In genomic region chr2:235506997-235507615, GRCh38 we compare ENCODE assay signal across 28 cellular contexts. TPM values are rescaled to one million over a fixed set of nuclear protein-coding genes. Genes with fewer than 3 reads are reported as not detected.
DNase-seq lines count a peak whose midpoint lies in the region; ATAC-seq, FAIRE-seq and TF ChIP-seq lines count a peak whose summit lies in the region.
"Had no signal": no experiment of that assay in that cellular context is flagged by ENCODE, and none has a peak within 500 bp of the region (broad histone marks: within the 10 kb centered on the region; RNA-seq: fewer than 3 reads in every experiment).

No MANE protein-coding gene starts in this region.

- BruUV-seq in HepG2 (replicated peaks; lab: Mats Ljungman, UMichigan), result no TSS peak

- H3K9me3 ChIP-seq in HepG2 (ENCODE audit: low read length), result no peaks in the 10 kb centered on the region
- no peaks in the 10 kb centered on the region for H3K9me3 ChIP-seq in right lobe of liver
- no peaks in the 10 kb centered on the region for H3K9me3 ChIP-seq in WERI-Rb-1 (ENCODE audit: severe bottlenecking)
- no peaks in the 10 kb centered on the region for H3K9me3 ChIP-seq in stomach
- no peaks in the 10 kb centered on the region for H3K9me3 ChIP-seq in esophagus muscularis mucosa
- H3K9me3 ChIP-seq: MG63 had no signal

- TF ChIP-seq CTCF in HepG2 (CRISPR knock-in tag; IDR thresholded peaks at IDR 0.05), result no peak
- TF ChIP-seq CTCF in right lobe of liver (IDR thresholded peaks at IDR 0.05), result no peak
- no peak for TF ChIP-seq CTCF in WERI-Rb-1 (IDR thresholded peaks at IDR 0.05; ENCODE audit: low read depth, low read length)
- no peak for TF ChIP-seq CTCF in nephron (IDR thresholded peaks at IDR 0.05; ENCODE audit: unreplicated experiment in 3 of 3)
- TF ChIP-seq CTCF in type B pancreatic cell (conservative IDR thresholded peaks at IDR 0.05), result no peak
- TF ChIP-seq CTCF in stomach (IDR thresholded peaks at IDR 0.05), result no peak
- no peak for TF ChIP-seq CTCF in esophagus muscularis mucosa (IDR thresholded peaks at IDR 0.05)

- CTCF ChIA-PET in HepG2 (lab: Yijun Ruan, JAX; ENCODE audit: low intra/inter-chr PET ratio, low total read pairs), result no interaction called here

- in situ Hi-C loops in HepG2 (cut with HindIII; ENCODE audit: extremely low pct_ligation_motif_present, low pct_unique_long_range_greater_than_20kb), result no loop called here

- peak overlapping the region; percentile 1 to 11 (median 10) for H3K27ac Mint-ChIP-seq in nephron
- H3K27ac Mint-ChIP-seq in type B pancreatic cell, result peak overlapping the region; percentile 24
- H3K27ac Mint-ChIP-seq: HFFc6; naive thymus-derived CD4-positive, alpha-beta T cell; stimulated activated naive B cell treated with anti-CD40 and anti-IgM and Interleukin-4, amounts not matched to agents 10 μg/mL and 1 μg/mL and 100 μg/mL, for 72 hours had no signal

- H3K27me3 ChIP-seq in HepG2 (ENCODE audit: control insufficient read depth in 1 of 2, insufficient read depth in 2 of 2, low read length in 2 of 2) (no peaks in the 10 kb centered on the region), right lobe of liver (no peaks in the 10 kb centered on the region), WERI-Rb-1 (ENCODE audit: insufficient read depth, low read depth, severe bottlenecking) (peaks cover 30% of the 10 kb centered on the region), stomach (no peaks in the 10 kb centered on the region), esophagus muscularis mucosa (no peaks in the 10 kb centered on the region)
- H3K27me3 ChIP-seq: dorsolateral prefrontal cortex, MG63 had no signal

- 91% methylated on average over 25 of the region's 25 CpGs for WGBS in HepG2 (ENCODE audit: low lambda C conversion rate)
- 85% methylated on average over 15 of the region's 25 CpGs for WGBS in right lobe of liver (ENCODE audit: insufficient coverage, low coverage, low lambda C conversion rate, missing lambda C conversion rate)
- WGBS in stomach, 5 donors, result 82 to 90% (median 86%) methylated on average over 23 to 25 of the region's 25 CpGs
- WGBS in esophagus muscularis mucosa, result 86% methylated on average over 21 of the region's 25 CpGs

- H3K4me3 ChIP-seq in HepG2 (replicated peaks in 1 of 3; ENCODE audit: insufficient read depth in 1 of 3, low read depth in 2 of 3, low read length in 3 of 3) (no peak overlapping the region), right lobe of liver (no peak overlapping the region), WERI-Rb-1 (ENCODE audit: low read depth, low read length) (no peak overlapping the region), stomach (no peak overlapping the region), esophagus muscularis mucosa (no peak overlapping the region)
- H3K4me3 ChIP-seq: dorsolateral prefrontal cortex, MG63 had no signal

- POLR2A ChIA-PET in HepG2 (lab: Yijun Ruan, JAX), result no interaction called here

- TF ChIP-seq RAD21 in HepG2 (CRISPR knock-in tag; IDR thresholded peaks at IDR 0.05), result no peak

- intact Hi-C loops in HepG2 (cut with micrococcal nuclease; ENCODE audit: unreplicated experiment) (no loop called here), right lobe of liver (cut with DNase I) (no loop called here), stomach (cut with DNase I; ENCODE audit: low total_unique reads) (no loop called here), esophagus muscularis mucosa (cut with DNase I) (no loop called here)

- H3K27ac ChIP-seq in HepG2 (ENCODE audit: extremely low read length, insufficient read depth, low read length) (no peak overlapping the region), right lobe of liver (no peak overlapping the region), WERI-Rb-1 (no peak overlapping the region), stomach (peak overlapping the region in 1 of 5 donors; percentile 4), esophagus muscularis mucosa (replicated peaks in 1 of 4) (no peak overlapping the region)
- H3K27ac ChIP-seq: C4-2B, parathyroid adenoma had no signal

- H3K4me3 Mint-ChIP-seq in nephron (peak overlapping the region in 1 of 3 experiments; percentile 6), type B pancreatic cell (peak overlapping the region; percentile 23)
- H3K4me3 Mint-ChIP-seq: HFFc6; naive thymus-derived CD4-positive, alpha-beta T cell; stimulated activated naive B cell treated with anti-CD40 and anti-IgM and Interleukin-4, amounts not matched to agents 10 μg/mL and 1 μg/mL and 100 μg/mL, for 72 hours had no signal

- TF ChIP-seq EP300 in HepG2 (IDR thresholded peaks at IDR 0.05; ENCODE audit: low read depth in 2 of 2, low read length in 2 of 2) (no peak), HepG2 (CRISPR knock-in tag; IDR thresholded peaks at IDR 0.05; ENCODE audit: borderline replicate concordance) (no peak), stomach (IDR thresholded peaks at IDR 0.05) (no peak), esophagus muscularis mucosa (IDR thresholded peaks at IDR 0.05) (no peak)

- DNase-seq in HepG2 (ENCODE audit: low spot score) (no peak), right lobe of liver (no peak), WERI-Rb-1 (peak; percentile 23), type B pancreatic cell (ENCODE audit: extremely low spot score, unreplicated experiment) (no peak), stomach (no peak), esophagus muscularis mucosa (ENCODE audit: extremely low spot score) (no peak)
- DNase-seq: activated CD4-positive, alpha-beta T cell treated with anti-CD3 and anti-CD28 coated beads, Interleukin-2, amount 50 U/mL, for 4 hours; activated effector memory CD4-positive, alpha-beta T cell treated with anti-CD3 and anti-CD28 coated beads, Interleukin-2, amount 50 U/mL, for 16 hours; amygdala; caudate nucleus; DMS 273 treated with DMSO at 0.1 percent for 48 hours; erythroblast; foreskin melanocyte; HFFc6; hypothalamus; MG63; naive thymus-derived CD4-positive, alpha-beta T cell; NCI-H1930; SHP77 treated with DMSO at 0.1 percent for 48 hours; stimulated activated CD4-positive, alpha-beta T cell treated with anti-CD3 and anti-CD28 coated beads, Interleukin-2, amount 100 ng/mL, for 24 hours; stimulated activated naive B cell treated with anti-CD40 and anti-IgM and Interleukin-4, amounts not matched to agents 10 μg/mL and 1 μg/mL and 100 μg/mL, for 72 hours had no signal

- ATAC-seq in HepG2, result no peak
- ATAC-seq in right lobe of liver, result no peak
- no peak for ATAC-seq in HG02678 (IDR thresholded peaks at IDR 0.05; ENCODE audit: unreplicated experiment)
- ATAC-seq: naive thymus-derived CD4-positive, alpha-beta T cell; stimulated activated naive B cell treated with anti-CD40 and anti-IgM and Interleukin-4, amounts not matched to agents 10 μg/mL and 1 μg/mL and 100 μg/mL, for 72 hours had no signal

- FAIRE-seq in HepG2 (lab: Jason Lieb, UNC), result no peak
- FAIRE-seq: G401.6, keratinocyte had no signal

- H4K20me1 ChIP-seq in HepG2 (ENCODE audit: insufficient read depth, low read length), result peaks cover 16% of the 10 kb centered on the region; the same call in 1 of the 2 replicates

- H3K4me1 Mint-ChIP-seq in nephron (peaks cover 59% of the 10 kb centered on the region), type B pancreatic cell (ENCODE audit: unreplicated experiment) (peaks cover 43% of the 10 kb centered on the region)
- H3K4me1 Mint-ChIP-seq: stimulated activated naive B cell treated with anti-CD40 and anti-IgM and Interleukin-4, amounts not matched to agents 10 μg/mL and 1 μg/mL and 100 μg/mL, for 72 hours had no signal

- H3K36me3 ChIP-seq in HepG2 (replicated peaks in 1 of 2; ENCODE audit: control insufficient read depth in 1 of 2, insufficient read depth in 2 of 2, low read length in 2 of 2), result no peaks in the 10 kb centered on the region; a peak in 1 of 5 replicates
- no peaks in the 10 kb centered on the region for H3K36me3 ChIP-seq in right lobe of liver
- no peaks in the 10 kb centered on the region for H3K36me3 ChIP-seq in WERI-Rb-1
- H3K36me3 ChIP-seq in stomach, result no peaks in the 10 kb centered on the region
- H3K36me3 ChIP-seq in esophagus muscularis mucosa, result no peaks in the 10 kb centered on the region
- H3K36me3 ChIP-seq: MG63 had no signal

- peaks cover 10% of the 10 kb centered on the region for H3K27me3 Mint-ChIP-seq in nephron (ENCODE audit: low read depth)
- H3K27me3 Mint-ChIP-seq in type B pancreatic cell, result no peaks in the 10 kb centered on the region

- H3K4me1 ChIP-seq in HepG2 (ENCODE audit: insufficient read depth, low read length), result peaks cover 81% of the 10 kb centered on the region
- peaks cover 0 to 32% (median 7%) of the 10 kb centered on the region in 4 donors for H3K4me1 ChIP-seq in right lobe of liver
- H3K4me1 ChIP-seq in stomach, result peaks cover 26 to 53% (median 40%) of the 10 kb centered on the region in 4 donors
- H3K4me1 ChIP-seq in esophagus muscularis mucosa, result peaks cover 27 to 52% (median 41%) of the 10 kb centered on the region in 4 donors

- H3K9ac ChIP-seq in HepG2 (ENCODE audit: insufficient read depth, low read depth, low read length), result no peak overlapping the region
- H3K9ac ChIP-seq: parathyroid adenoma had no signal

- no peak overlapping the region for H3K4me2 ChIP-seq in HepG2 (ENCODE audit: low read depth, low read length)

- peaks cover 90% of the 10 kb centered on the region for H3K79me2 ChIP-seq in HepG2 (ENCODE audit: insufficient read depth, low read length)

- no peaks in the 10 kb centered on the region for H3K9me3 Mint-ChIP-seq in nephron
- H3K9me3 Mint-ChIP-seq in type B pancreatic cell, result no peaks in the 10 kb centered on the region
- H3K9me3 Mint-ChIP-seq: HFFc6 had no signal

- TF ChIP-seq POLR2A in HepG2 (IDR thresholded peaks at IDR 0.05; ENCODE audit: insufficient read depth in 1 of 2, low read depth in 2 of 2, low read length in 2 of 2), result no peak
- TF ChIP-seq POLR2A in right lobe of liver (IDR thresholded peaks at IDR 0.05), result no peak
- TF ChIP-seq POLR2A in stomach (IDR thresholded peaks at IDR 0.05), result no peak
- no peak for TF ChIP-seq POLR2A in esophagus muscularis mucosa (IDR thresholded peaks at IDR 0.05; ENCODE audit: low read depth)

- H3K36me3 Mint-ChIP-seq in nephron (ENCODE audit: low read depth) (no peaks in the 10 kb centered on the region), type B pancreatic cell (peaks cover 16% of the 10 kb centered on the region)
- H3K36me3 Mint-ChIP-seq: stimulated activated naive B cell treated with anti-CD40 and anti-IgM and Interleukin-4, amounts not matched to agents 10 μg/mL and 1 μg/mL and 100 μg/mL, for 72 hours had no signal

- H2AFZ ChIP-seq in HepG2 (ENCODE audit: low read length), result no peak overlapping the region
- H2AFZ ChIP-seq: parathyroid adenoma had no signal

RNA-seq across cellular contexts. Expression of gene AGAP1, which starts 13.3 kb away (rescaled TPM):
- 21.2 and 21.3 TPM in 2 replicates for total RNA-seq in HepG2 (2016; rRNA removed; fragmentation: Illumina TruSeq; extraction: Trizol)
- 15.6 and 16.1 TPM in 2 replicates for total RNA-seq in HepG2 (2016; cell fraction: cytosol; rRNA removed; fragmentation: Illumina TruSeq; extraction: Trizol; ENCODE audit: low read depth)
- 20.4 and 23.5 TPM in 2 replicates for total RNA-seq in HepG2 (2016; cell fraction: insoluble cytoplasmic fraction; rRNA removed; fragmentation: Illumina TruSeq; extraction: Trizol)
- total RNA-seq in HepG2 (2016; cell fraction: membrane; rRNA removed; fragmentation: Illumina TruSeq; extraction: Trizol), result 27.1 and 28.5 TPM in 2 replicates
- 28.8 and 34.0 TPM in 2 replicates for total RNA-seq in HepG2 (2016; cell fraction: nucleus; rRNA removed; fragmentation: Illumina TruSeq; extraction: Trizol)
- polyA plus RNA-seq in HepG2 (2011; rRNA removed), result 27.5 and 32.7 TPM in 2 replicates
- polyA plus RNA-seq in HepG2 (2011; cell fraction: cytosol; rRNA removed), result 19.3 and 22.2 TPM in 2 replicates
- 33.7 and 43.0 TPM in 2 replicates for polyA plus RNA-seq in HepG2 (2011; cell fraction: nucleus; rRNA removed)
- polyA plus RNA-seq in HepG2 (2012), result 20.5 and 29.8 TPM in 2 replicates
- 8.6 and 8.8 TPM in 2 replicates for polyA plus RNA-seq in HepG2 (2016; cell fraction: cytosol; fragmentation: Illumina TruSeq; extraction: Trizol; ENCODE audit: low read depth)
- 21.8 and 25.4 TPM in 2 replicates for polyA plus RNA-seq in HepG2 (2016; cell fraction: insoluble cytoplasmic fraction; fragmentation: Illumina TruSeq; extraction: Trizol; ENCODE audit: low read depth)
- polyA plus RNA-seq in HepG2 (2016; cell fraction: membrane; fragmentation: Illumina TruSeq; extraction: Trizol; ENCODE audit: low read depth), result 26.9 and 28.8 TPM in 2 replicates
- 22.6 and 25.2 TPM in 2 replicates for polyA plus RNA-seq in HepG2 (2016; cell fraction: nucleus; fragmentation: Illumina TruSeq; extraction: Trizol; ENCODE audit: insufficient read depth, low read depth)
- polyA minus RNA-seq in HepG2 (2011; rRNA and poly(A)+ RNA removed; ENCODE audit: low replicate concordance), result 83.1 and 137 TPM in 2 replicates
- polyA minus RNA-seq in HepG2 (2011; cell fraction: cytosol; rRNA and poly(A)+ RNA removed), result 22.7 and 29.5 TPM in 2 replicates
- polyA minus RNA-seq in HepG2 (2011; cell fraction: nucleus; rRNA and poly(A)+ RNA removed), result 111 and 113 TPM in 2 replicates
- 10 to 100 TPM in 3 of 6 experiments, 1 to 10 TPM in 3; 8.1 to 11.2 (median 9.8) TPM for total RNA-seq in right lobe of liver
- total RNA-seq in type B pancreatic cell (ENCODE audit: low replicate concordance), result 46.3 and 52.7 TPM in 2 replicates
- total RNA-seq in stomach, result 100 to 1,000 TPM in 1 of 5 donors, 10 to 100 TPM in 4; 23.1 to 139 (median 57.1) TPM
- 1 to 10 TPM; 4.2 to 9.3 (median 8.6) TPM for polyA plus RNA-seq in stomach
- 10 to 100 TPM; 37.9 to 62.4 (median 47.2) TPM for total RNA-seq in esophagus muscularis mucosa
- polyA plus RNA-seq: naive thymus-derived CD4-positive, alpha-beta T cell had no signal
